Comparison of ENCODE assay signal across 24 cellular contexts in genomic region chr11:13644997-13645667, GRCh38. TPM values are rescaled to one million over a fixed set of nuclear protein-coding genes. Genes with fewer than 3 reads are reported as not detected.
DNase-seq lines count a peak whose midpoint lies in the region; ATAC-seq and TF ChIP-seq lines count a peak whose summit lies in the region.
"Had no signal": no experiment of that assay in that cellular context is flagged by ENCODE, and none has a peak within 500 bp of the region (broad histone marks: within the 10 kb centered on the region; RNA-seq: fewer than 3 reads in every experiment).

No MANE protein-coding gene starts in this region.

- no peak overlapping the region for H3K4me3 Mint-ChIP-seq in MCF 10A (ENCODE audit: unreplicated experiment)
- H3K4me3 Mint-ChIP-seq in mesothelial cell of epicardium = no peak overlapping the region
- H3K4me3 Mint-ChIP-seq: activated CD4-positive, alpha-beta T cell treated with anti-CD3 and anti-CD28 coated beads, Interleukin-2, amount 10 ng/mL, durations not matched to agents 7 days and 5 days; activated CD8-positive, alpha-beta memory T cell treated with anti-CD3 and anti-CD28 coated beads, Interleukin-2, amount 10 ng/mL, durations not matched to agents 7 days and 5 days; activated naive CD8-positive, alpha-beta T cell; CD8-positive, alpha-beta memory T cell; stimulated activated naive B cell treated with anti-CD40 and anti-IgM and Interleukin-4, amounts not matched to agents 10 μg/mL and 1 μg/mL and 100 μg/mL, for 72 hours; T-cell had no signal

- no peaks in the 10 kb centered on the region for H3K79me2 ChIP-seq in mammary epithelial cell (ENCODE audit: insufficient read depth, low read length)

- peaks cover 4% of the 10 kb centered on the region for H3K4me1 ChIP-seq in mammary epithelial cell (ENCODE audit: insufficient read depth, low read length)
- H3K4me1 ChIP-seq: heart left ventricle, SJCRH30, testis had no signal

- 68% methylated on average over 7 of the region's 7 CpGs for WGBS in mammary epithelial cell (ENCODE audit: low coverage, missing lambda C conversion rate)

- no peaks in the 10 kb centered on the region for H3K36me3 ChIP-seq in mammary epithelial cell (ENCODE audit: insufficient read depth, low read length)
- H3K36me3 ChIP-seq: heart left ventricle, SJCRH30 had no signal

- H3K9me3 Mint-ChIP-seq in MCF 10A (ENCODE audit: unreplicated experiment) = no peaks in the 10 kb centered on the region
- peaks cover under 1% of the 10 kb centered on the region for H3K9me3 Mint-ChIP-seq in mesothelial cell of epicardium
- H3K9me3 Mint-ChIP-seq: activated CD4-positive, alpha-beta T cell treated with anti-CD3 and anti-CD28 coated beads, Interleukin-2, amount 10 ng/mL, durations not matched to agents 7 days and 5 days had no signal

- H2AFZ ChIP-seq in mammary epithelial cell (ENCODE audit: low read depth, low read length) = no peak overlapping the region

- peaks cover 7% of the 10 kb centered on the region for H3K4me1 Mint-ChIP-seq in MCF 10A (ENCODE audit: insufficient read depth, unreplicated experiment)
- peaks cover 27% of the 10 kb centered on the region for H3K4me1 Mint-ChIP-seq in mesothelial cell of epicardium
- H3K4me1 Mint-ChIP-seq: activated CD4-positive, alpha-beta T cell treated with anti-CD3 and anti-CD28 coated beads, Interleukin-2, amount 10 ng/mL, durations not matched to agents 7 days and 5 days; activated CD8-positive, alpha-beta memory T cell treated with anti-CD3 and anti-CD28 coated beads, Interleukin-2, amount 10 ng/mL, durations not matched to agents 7 days and 5 days; CD8-positive, alpha-beta memory T cell; stimulated activated naive B cell treated with anti-CD40 and anti-IgM and Interleukin-4, amounts not matched to agents 10 μg/mL and 1 μg/mL and 100 μg/mL, for 72 hours; T-cell had no signal

- no TSS peak for BruUV-seq in mammary epithelial cell (replicated peaks; lab: Mats Ljungman, UMichigan)
- BruUV-seq in MCF 10A (replicated peaks; lab: Mats Ljungman, UMichigan) = no TSS peak

- H3K4me2 ChIP-seq in mammary epithelial cell (ENCODE audit: insufficient read depth, low read depth, low read length) = no peak overlapping the region
- H3K4me2 ChIP-seq: KMS-11 had no signal

- ATAC-seq in HG03378 (IDR thresholded peaks at IDR 0.05; ENCODE audit: unreplicated experiment) (no peak), HG03442 (IDR thresholded peaks at IDR 0.05; ENCODE audit: unreplicated experiment) (no peak)
- ATAC-seq: activated CD8-positive, alpha-beta memory T cell treated with anti-CD3 and anti-CD28 coated beads, Interleukin-2, amount 10 ng/mL, durations not matched to agents 7 days and 5 days; heart left ventricle; left ventricle myocardium superior; stimulated activated naive B cell treated with anti-CD40 and anti-IgM and Interleukin-4, amounts not matched to agents 10 μg/mL and 1 μg/mL and 100 μg/mL, for 72 hours; T-cell had no signal

- no peak overlapping the region for H3K9ac ChIP-seq in mammary epithelial cell (ENCODE audit: insufficient read depth, low read length)
- H3K9ac ChIP-seq: KMS-11 had no signal

- dilution Hi-C loops in mammary epithelial cell (cut with HindIII; ENCODE audit: low sequenced_read_pairs) = no loop called here

- intact Hi-C loops in mammary epithelial cell (cut with micrococcal nuclease) = no loop called here
- intact Hi-C loops in MCF 10A (cut with micrococcal nuclease) = no loop called here

- CTCF ChIA-PET in mammary epithelial cell (lab: Charles Lee; ENCODE audit: low non-redundant PET) = no interaction called here
- CTCF ChIA-PET in MCF 10A (lab: Yijun Ruan, JAX) = interaction anchor here (1.1 kb wide), 1 partner anchor 10 kb away, joined by 3 read pairs; no protein-coding TSS in a partner anchor

- no peaks in the 10 kb centered on the region for H3K27me3 ChIP-seq in mammary epithelial cell (ENCODE audit: insufficient read depth, low read length)
- H3K27me3 ChIP-seq: testis had no signal

- in situ Hi-C loops in mammary epithelial cell (cut with MboI; ENCODE audit: low sequenced_read_pairs in 2 of 2) = no loop called here

- H3K9me3 ChIP-seq in mammary epithelial cell (replicated peaks; ENCODE audit: insufficient read depth, low read length) = no peaks in the 10 kb centered on the region
- H3K9me3 ChIP-seq: heart left ventricle, SJCRH30, testis had no signal

- POLR2A ChIA-PET in MCF 10A (lab: Yijun Ruan, JAX) = interaction anchor here (1.1 to 1.8 kb wide), 2 partner anchors 22 to 24 kb away, joined by 3 to 5 read pairs; partner anchors contain the start of gene FAR1

- no peak overlapping the region for H3K27ac ChIP-seq in mammary epithelial cell (ENCODE audit: insufficient read depth, low read depth, low read length)
- H3K27ac ChIP-seq: 22Rv1, heart left ventricle, KMS-11, SJCRH30, testis had no signal

- peak; percentile 20 for DNase-seq in mammary epithelial cell
- no peak for DNase-seq in MCF 10A (ENCODE audit: unreplicated experiment)
- DNase-seq in epithelial cell of esophagus (ENCODE audit: low read depth) = peak; percentile 60
- DNase-seq in mesothelial cell of epicardium (ENCODE audit: low spot score in 2 of 2, unreplicated experiment in 2 of 2) = no peak
- DNase-seq in occipital lobe (lab: John Stamatoyannopoulos, UW) = no peak
- no peak for DNase-seq in GOT3 (lab: John Stamatoyannopoulos, UW)
- DNase-seq: activated CD4-positive, alpha-beta T cell treated with anti-CD3 and anti-CD28 coated beads, Interleukin-2, amount 10 ng/mL, durations not matched to agents 7 days and 5 days; activated CD8-positive, alpha-beta memory T cell treated with anti-CD3 and anti-CD28 coated beads, Interleukin-2, amount 10 ng/mL, durations not matched to agents 7 days and 5 days; CD8-positive, alpha-beta memory T cell; effector memory CD4-positive, alpha-beta T cell; HCEC 1CT; heart left ventricle; left ventricle myocardium superior; NCI-H2029; SJCRH30; stimulated activated CD4-positive, alpha-beta T cell treated with anti-CD3 and anti-CD28 coated beads, Interleukin-2, amount 100 ng/mL, for 48 hours; stimulated activated naive B cell treated with anti-CD40 and anti-IgM and Interleukin-4, amounts not matched to agents 10 μg/mL and 1 μg/mL and 100 μg/mL, for 72 hours; T-cell; testis had no signal

- H3K4me3 ChIP-seq in mammary epithelial cell (replicated peaks in 1 of 3; ENCODE audit: insufficient read depth in 1 of 3, low read depth in 2 of 3, low read length in 3 of 3) (no peak overlapping the region), epithelial cell of esophagus (ENCODE audit: low read length) (no peak overlapping the region)
- H3K4me3 ChIP-seq: heart left ventricle, SJCRH30, testis had no signal

- no peak overlapping the region for H3K27ac Mint-ChIP-seq in MCF 10A (ENCODE audit: low read depth, unreplicated experiment)
- H3K27ac Mint-ChIP-seq in mesothelial cell of epicardium = peak overlapping the region; percentile 95
- H3K27ac Mint-ChIP-seq: activated CD4-positive, alpha-beta T cell treated with anti-CD3 and anti-CD28 coated beads, Interleukin-2, amount 10 ng/mL, durations not matched to agents 7 days and 5 days; activated CD8-positive, alpha-beta memory T cell treated with anti-CD3 and anti-CD28 coated beads, Interleukin-2, amount 10 ng/mL, durations not matched to agents 7 days and 5 days; activated naive CD8-positive, alpha-beta T cell; CD8-positive, alpha-beta memory T cell; stimulated activated naive B cell treated with anti-CD40 and anti-IgM and Interleukin-4, amounts not matched to agents 10 μg/mL and 1 μg/mL and 100 μg/mL, for 72 hours; T-cell had no signal

- no peaks in the 10 kb centered on the region for H4K20me1 ChIP-seq in mammary epithelial cell (ENCODE audit: insufficient read depth, low read length)

- TF ChIP-seq CTCF in mammary epithelial cell (conservative IDR thresholded peaks at IDR 0.05 in 1 of 2, IDR thresholded peaks at IDR 0.05 in 1 of 2; ENCODE audit: extremely low read depth in 1 of 2, insufficient read depth in 1 of 2, low read depth in 1 of 2, low read length in 2 of 2) (no peak), MCF 10A (IDR thresholded peaks at IDR 0.05; ENCODE audit: unreplicated experiment) (no peak), epithelial cell of esophagus (IDR thresholded peaks at IDR 0.05; ENCODE audit: insufficient read depth, low read depth, low read length, missing control alignments) (no peak), mesothelial cell of epicardium (IDR thresholded peaks at IDR 0.05; ENCODE audit: unreplicated experiment) (no peak)

- H3K36me3 Mint-ChIP-seq in MCF 10A (ENCODE audit: insufficient read depth, unreplicated experiment) = no peaks in the 10 kb centered on the region
- no peaks in the 10 kb centered on the region for H3K36me3 Mint-ChIP-seq in mesothelial cell of epicardium
- H3K36me3 Mint-ChIP-seq: CD8-positive, alpha-beta memory T cell; stimulated activated naive B cell treated with anti-CD40 and anti-IgM and Interleukin-4, amounts not matched to agents 10 μg/mL and 1 μg/mL and 100 μg/mL, for 72 hours; T-cell had no signal

- H3K27me3 Mint-ChIP-seq in MCF 10A (ENCODE audit: insufficient read depth, unreplicated experiment) (no peaks in the 10 kb centered on the region), mesothelial cell of epicardium (ENCODE audit: low read depth) (no peaks in the 10 kb centered on the region)
- H3K27me3 Mint-ChIP-seq: activated naive CD8-positive, alpha-beta T cell had no signal

RNA-seq across cellular contexts. Expression of gene FAR1, which starts 23.3 kb away (rescaled TPM):
- 100 to 1,000 TPM; 104 to 126 TPM for total RNA-seq in mammary epithelial cell
- 96.7 TPM for polyA plus RNA-seq in mammary epithelial cell
- polyA minus RNA-seq in mammary epithelial cell = 272 TPM
- total RNA-seq in MCF 10A (2022) = 106 and 112 TPM in 2 replicates
- total RNA-seq in mesothelial cell of epicardium = 64.0 to 67.0 TPM (median 66.7 TPM) in 3 replicates
- total RNA-seq in occipital lobe = 90.2 TPM

Comparison
In these comparisons a context has a peak if more than half of its experiments do, and no peak if none do; other contexts are left out.
1. DNase-seq: peak in mammary epithelial cell (single experiment) and epithelial cell of esophagus (single experiment); none in MCF 10A (single experiment), mesothelial cell of epicardium (0 of 2), occipital lobe (single experiment) and GOT3 (single experiment).